Comparison of ENCODE assay signal across 15 cellular contexts in genomic region chr20:50369225-50370035, GRCh38.
A peak's percentile ranks its signal among the peaks of the same experiment; 100 is the strongest.
DNase-seq lines count a peak whose midpoint lies in the region; ATAC-seq and TF ChIP-seq lines count a peak whose summit lies in the region.
"Had no signal": no experiment of that assay in that cellular context is flagged by ENCODE, and none has a peak within 500 bp of the region (broad histone marks: within the 10 kb centered on the region; RNA-seq: fewer than 3 reads in every experiment).

No MANE protein-coding gene starts in this region.

- peak overlapping the region; percentile 59 for H2AK5ac ChIP-seq in mesenchymal stem cell (ENCODE audit: low read length, severe bottlenecking)

- H3K4me3 ChIP-seq in A673 (ENCODE audit: low read depth, low read length, poor library complexity, severe bottlenecking) (no peak overlapping the region), mesenchymal stem cell (ENCODE audit: insufficient read depth in 1 of 2, low read depth in 1 of 2, low read length in 2 of 2) (no peak overlapping the region), H7 (ENCODE audit: insufficient read depth, low read depth, low read length) (no peak overlapping the region)
- H3K4me3 ChIP-seq: smooth muscle cell, uterus had no signal

- no peaks in the 10 kb centered on the region for H3K36me3 ChIP-seq in A673 (ENCODE audit: insufficient read depth, low read length, poor library complexity, severe bottlenecking)
- no peaks in the 10 kb centered on the region for H3K36me3 ChIP-seq in mesenchymal stem cell (ENCODE audit: control insufficient read depth in 1 of 2, insufficient read depth in 2 of 2, low read depth in 1 of 2, low read length in 2 of 2)
- H3K36me3 ChIP-seq in H7 (replicated peaks; ENCODE audit: control insufficient read depth, insufficient read depth, low read length), result no peaks in the 10 kb centered on the region
- H3K36me3 ChIP-seq: uterus had no signal

- H3K79me1 ChIP-seq in mesenchymal stem cell (replicated peaks; ENCODE audit: low read length, poor library complexity, severe bottlenecking), result no peaks in the 10 kb centered on the region

- H3K27ac Mint-ChIP-seq in activated CD4-positive, alpha-beta T cell treated with anti-CD3 and anti-CD28 coated beads, Interleukin-2, amount 10 ng/mL, durations not matched to agents 7 days and 5 days, result no peak overlapping the region
- H3K27ac Mint-ChIP-seq: naive B cell had no signal

- POLR2A ChIA-PET in A673 (lab: Charles Lee; ENCODE audit: low non-redundant PET), result no interaction called here
- POLR2A ChIA-PET in activated CD4-positive, alpha-beta T cell treated with anti-CD3 and anti-CD28 coated beads, Interleukin-2, amount 10 ng/mL, durations not matched to agents 7 days and 5 days (lab: Charles Lee), result interaction anchor here (0.5 kb wide), 1 partner anchor 1195 kb away, joined by 3 read pairs; no protein-coding TSS in a partner anchor

- TF ChIP-seq CTCF in A673 (conservative IDR thresholded peaks at IDR 0.05; ENCODE audit: low read depth, low read length), result no peak

- no peaks in the 10 kb centered on the region for H3K9me3 ChIP-seq in A673 (ENCODE audit: low read depth, low read length, poor library complexity, severe bottlenecking)
- no peaks in the 10 kb centered on the region for H3K9me3 ChIP-seq in mesenchymal stem cell (ENCODE audit: control insufficient read depth, low read length)
- H3K9me3 ChIP-seq: uterus had no signal

- H4K8ac ChIP-seq in mesenchymal stem cell (ENCODE audit: low read length), result peak overlapping the region; percentile 66

- H3K4me1 ChIP-seq in A673 (ENCODE audit: insufficient read depth, low read length, poor library complexity, severe bottlenecking) (peaks cover 30% of the 10 kb centered on the region), mesenchymal stem cell (ENCODE audit: control insufficient read depth, insufficient read depth, low read depth, low read length) (peaks cover 6% of the 10 kb centered on the region)
- H3K4me1 ChIP-seq: uterus had no signal

- peak overlapping the region; percentile 40 to 70 for H3K4ac ChIP-seq in mesenchymal stem cell (ENCODE audit: low read depth in 1 of 2, low read length in 2 of 2)

- peak overlapping the region; percentile 64 for H2BK120ac ChIP-seq in mesenchymal stem cell (ENCODE audit: low read depth, low read length)

- ATAC-seq in HG03159 (IDR thresholded peaks at IDR 0.05; ENCODE audit: unreplicated experiment) (no peak), GM21423 (IDR thresholded peaks at IDR 0.05; ENCODE audit: unreplicated experiment) (no peak)

- H2AFZ ChIP-seq in mesenchymal stem cell (ENCODE audit: low read depth, low read length), result peak overlapping the region; percentile 21

- CTCF ChIA-PET in A673 (lab: Charles Lee), result no interaction called here
- CTCF ChIA-PET in activated CD4-positive, alpha-beta T cell treated with anti-CD3 and anti-CD28 coated beads, Interleukin-2, amount 10 ng/mL, durations not matched to agents 7 days and 5 days (lab: Charles Lee), result interaction anchor here (1.5 to 2.2 kb wide), 2 partner anchors 10 to 12 kb away, joined by 4 to 6 read pairs; no protein-coding TSS in a partner anchor

- peak overlapping the region; percentile 90 for H4K91ac ChIP-seq in mesenchymal stem cell (ENCODE audit: low read length)

- peak overlapping the region in 1 of 2 experiments; percentile 66 for H3K14ac ChIP-seq in mesenchymal stem cell (ENCODE audit: low read length in 2 of 2)

- no peak for DNase-seq in A673 (ENCODE audit: low spot score)
- peak; percentile 57 for DNase-seq in NCI-H1092 (lab: John Stamatoyannopoulos, UW)
- peak; percentile 61 to 78 for DNase-seq in SHP77 (lab: John Stamatoyannopoulos, UW)
- DNase-seq in mesenchymal stem cell, result no peak
- DNase-seq in activated CD4-positive, alpha-beta T cell treated with anti-CD3 and anti-CD28 coated beads, Interleukin-2, amount 10 ng/mL, durations not matched to agents 7 days and 5 days, result no peak
- no peak for DNase-seq in H7
- DNase-seq: activated CD4-positive, alpha-beta T cell treated with anti-CD3 and anti-CD28 coated beads, Interleukin-2, amount 50 U/mL, for 1 hour; activated effector memory CD4-positive, alpha-beta T cell treated with anti-CD3 and anti-CD28 coated beads, Interleukin-2, amount 50 U/mL, for 16 hours; AML-193; hypothalamus; naive B cell; uterus had no signal

- H3K9me3 Mint-ChIP-seq in activated CD4-positive, alpha-beta T cell treated with anti-CD3 and anti-CD28 coated beads, Interleukin-2, amount 10 ng/mL, durations not matched to agents 7 days and 5 days, result no peaks in the 10 kb centered on the region

- peak overlapping the region; percentile 73 to 86 for H3K18ac ChIP-seq in mesenchymal stem cell (ENCODE audit: low read depth in 1 of 2, low read length in 2 of 2)

- H3K4me1 Mint-ChIP-seq in activated CD4-positive, alpha-beta T cell treated with anti-CD3 and anti-CD28 coated beads, Interleukin-2, amount 10 ng/mL, durations not matched to agents 7 days and 5 days, result peaks cover 34% of the 10 kb centered on the region

- H3K23ac ChIP-seq in mesenchymal stem cell (ENCODE audit: low read length in 2 of 2), result peak overlapping the region in 1 of 2 experiments; percentile 61

- WGBS in mesenchymal stem cell, result 81% methylated on average over 13 of the region's 13 CpGs

- no peak overlapping the region for H3K9ac ChIP-seq in mesenchymal stem cell (ENCODE audit: low read length)

- peak overlapping the region; percentile 80 to 96 for H2BK12ac ChIP-seq in mesenchymal stem cell (ENCODE audit: low read length in 2 of 2)

- no TSS peak for BruUV-seq in A673 (replicated peaks; lab: Mats Ljungman, UMichigan)

- no peaks in the 10 kb centered on the region for H3K27me3 ChIP-seq in A673 (replicated peaks; ENCODE audit: insufficient read depth, low read depth, low read length, poor library complexity)
- no peaks in the 10 kb centered on the region for H3K27me3 ChIP-seq in mesenchymal stem cell (ENCODE audit: control insufficient read depth in 1 of 2, insufficient read depth in 1 of 2, low read length in 2 of 2)
- H3K27me3 ChIP-seq in H7 (ENCODE audit: control insufficient read depth, insufficient read depth, low read length), result no peaks in the 10 kb centered on the region
- H3K27me3 ChIP-seq: uterus had no signal

- H2BK15ac ChIP-seq in mesenchymal stem cell (ENCODE audit: low read depth, poor library complexity, severe bottlenecking), result peak overlapping the region; percentile 12

- no peaks in the 10 kb centered on the region for H3K36me3 Mint-ChIP-seq in activated CD4-positive, alpha-beta T cell treated with anti-CD3 and anti-CD28 coated beads, Interleukin-2, amount 10 ng/mL, durations not matched to agents 7 days and 5 days (ENCODE audit: low read depth)

- no peak overlapping the region for H3K4me2 ChIP-seq in mesenchymal stem cell (ENCODE audit: low read length, poor library complexity, severe bottlenecking)
- H3K4me2 ChIP-seq: smooth muscle cell had no signal

- H3K27me3 Mint-ChIP-seq in activated CD4-positive, alpha-beta T cell treated with anti-CD3 and anti-CD28 coated beads, Interleukin-2, amount 10 ng/mL, durations not matched to agents 7 days and 5 days, result peaks cover under 1% of the 10 kb centered on the region

- no peak overlapping the region for H3K4me3 Mint-ChIP-seq in activated CD4-positive, alpha-beta T cell treated with anti-CD3 and anti-CD28 coated beads, Interleukin-2, amount 10 ng/mL, durations not matched to agents 7 days and 5 days
- H3K4me3 Mint-ChIP-seq: naive B cell had no signal

- intact Hi-C loops in A673 (cut with micrococcal nuclease; ENCODE audit: unreplicated experiment), result no loop called here

- H3K27ac ChIP-seq in A673 (ENCODE audit: low read depth, low read length, poor library complexity, severe bottlenecking), result peak overlapping the region; percentile 91
- no peak overlapping the region for H3K27ac ChIP-seq in mesenchymal stem cell (ENCODE audit: low read length, poor library complexity, severe bottlenecking)
- H3K27ac ChIP-seq: uterus had no signal

- no peak overlapping the region for H2BK5ac ChIP-seq in mesenchymal stem cell (ENCODE audit: low read depth, low read length, poor library complexity, severe bottlenecking)

Comparison
In these comparisons a context has a peak if more than half of its experiments do, and no peak if none do; other contexts are left out.
1. DNase-seq: peak in NCI-H1092 (single experiment) and SHP77 (2 of 2); none in A673 (single experiment), mesenchymal stem cell (single experiment), activated CD4-positive, alpha-beta T cell treated with anti-CD3 and anti-CD28 coated beads, Interleukin-2, amount 10 ng/mL, durations not matched to agents 7 days and 5 days (single experiment) and H7 (single experiment).